Comparison of ENCODE assay signal across 9 cellular contexts in the genomic region with DNA sequence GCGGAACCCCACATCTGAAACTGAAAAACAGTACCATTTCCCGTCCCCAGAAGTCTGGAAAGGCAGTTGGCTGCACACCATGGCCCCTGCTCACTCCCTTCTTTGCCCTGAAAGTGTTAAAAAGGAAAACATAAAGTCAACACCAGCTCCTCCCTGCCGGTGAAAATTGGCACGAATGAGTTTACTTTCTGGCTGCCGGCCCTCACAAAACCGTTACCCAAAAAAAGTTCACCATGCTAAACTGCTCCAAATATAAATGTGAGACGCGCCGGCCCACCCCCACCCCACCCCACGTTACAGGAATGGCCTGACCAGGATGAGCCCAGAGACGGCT. TPM values are rescaled to one million over a fixed set of nuclear protein-coding genes. Genes with fewer than 3 reads are reported as not detected.
DNase-seq lines count a peak whose midpoint lies in the region; ATAC-seq, FAIRE-seq and TF ChIP-seq lines count a peak whose summit lies in the region.
"Had no signal": no experiment of that assay in that cellular context is flagged by ENCODE, and none has a peak within 500 bp of the region (broad histone marks: within the 10 kb centered on the region; RNA-seq: fewer than 3 reads in every experiment).

No MANE protein-coding gene starts in this region.

- H3K4me2 ChIP-seq in H1 (ENCODE audit: insufficient read depth in 1 of 2, low read depth in 2 of 2, low read length in 2 of 2) = peak overlapping the region; percentile 49 to 84

- H4K91ac ChIP-seq in H1 (replicated peaks; ENCODE audit: insufficient read length, low read length) = no peak overlapping the region

- no peak overlapping the region for H2BK12ac ChIP-seq in H1 (ENCODE audit: low read depth, low read length)

- H3K36me3 Mint-ChIP-seq in activated T-cell treated with anti-CD3 and anti-CD28 coated beads, Interleukin-2, amount 50 U/mL, for 72 hours (ENCODE audit: insufficient read depth in 2 of 2) = peaks cover 0 to 5% of the 10 kb centered on the region in 2 donors

- peaks cover 8% of the 10 kb centered on the region for H3K79me1 ChIP-seq in H1 (ENCODE audit: low read depth, low read length)

- peaks cover 8% of the 10 kb centered on the region; the same call in 1 of the 2 replicates for H3K23me2 ChIP-seq in H1 (ENCODE audit: low read depth, low read length)

- no peak overlapping the region for H2BK5ac ChIP-seq in H1 (ENCODE audit: low read depth, low read length)

- CTCF ChIA-PET in H1 (lab: Charles Lee; ENCODE audit: partially characterized antibody) = interaction anchor here (1.4 kb wide), 1 partner anchor 76 kb away, joined by 4 read pairs; no protein-coding TSS in a partner anchor

- no peak overlapping the region for H3K4ac ChIP-seq in H1 (replicated peaks; ENCODE audit: insufficient read length, low read depth, low read length)

- H2BK120ac ChIP-seq in H1 (replicated peaks; ENCODE audit: low read depth, low read length) = no peak overlapping the region

- H3K9me3 ChIP-seq in H1 (ENCODE audit: insufficient read depth in 2 of 2, low read depth in 1 of 2, low read length in 1 of 2) (no peaks in the 10 kb centered on the region), mucosa of rectum (ENCODE audit: control insufficient read depth in 2 of 2, low read length in 2 of 2) (no peaks in the 10 kb centered on the region), upper lobe of right lung (no peaks in the 10 kb centered on the region)

- H4K8ac ChIP-seq in H1 (ENCODE audit: extremely low read depth, insufficient read depth, low read length) = no peak overlapping the region

- H3K14ac ChIP-seq in H1 (ENCODE audit: insufficient read length) = no peak overlapping the region

- H2BK20ac ChIP-seq in H1 (ENCODE audit: low read length) = no peak overlapping the region

- H3K9me3 Mint-ChIP-seq in activated T-cell treated with anti-CD3 and anti-CD28 coated beads, Interleukin-2, amount 50 U/mL, for 72 hours = no peaks in the 10 kb centered on the region

- no peak for DNase-seq in activated T-cell treated with anti-CD3 and anti-CD28 coated beads, Interleukin-2, amount 50 U/mL, for 72 hours
- DNase-seq in activated T-cell treated with anti-CD3 and anti-CD28 coated beads for 4 hours (no peak), H1 (ENCODE audit: low read depth in 1 of 2, low spot score in 2 of 2) (no peak), upper lobe of right lung (no peak), activated gamma-delta T cell treated with Interleukin-2 at 50 U/mL for 16 hours (no peak)
- DNase-seq: cerebellar nuclear complex had no signal

- H3K79me2 ChIP-seq in H1 (ENCODE audit: control insufficient read depth in 1 of 2, insufficient read depth in 2 of 2, low read length in 2 of 2) = peaks cover 0 to 28% of the 10 kb centered on the region in 2 experiments; a peak in 2 of 4 replicates

- H3K9ac ChIP-seq in H1 (replicated peaks in 1 of 4; ENCODE audit: extremely low read depth in 1 of 4, low read depth in 3 of 4, low read length in 3 of 4) = peak overlapping the region in 1 of 4 experiments; percentile 59; a peak in 2 of 7 replicates
- H3K9ac ChIP-seq in mucosa of rectum (ENCODE audit: low read depth in 1 of 2, low read length in 2 of 2) = peak overlapping the region in 1 of 2 donors; percentile 62

- no peak for TF ChIP-seq RAD21 in H1 (IDR thresholded peaks at IDR 0.05 in 1 of 2, conservative IDR thresholded peaks at IDR 0.05 in 1 of 2; ENCODE audit: low read depth in 2 of 2, low read length in 2 of 2)

- no peak overlapping the region for H3K18ac ChIP-seq in H1 (ENCODE audit: extremely low read depth, low read length)

- no peak overlapping the region for H3K56ac ChIP-seq in H1 (replicated peaks; ENCODE audit: insufficient read length, low read depth, low read length)

- H4K5ac ChIP-seq in H1 (ENCODE audit: insufficient read length, low read depth, low read length) = no peak overlapping the region

- H2AFZ ChIP-seq in H1 (ENCODE audit: low read length) = no peak overlapping the region

- no peak for FAIRE-seq in H1 (lab: Jason Lieb, UNC)

- H3K4me3 ChIP-seq in H1 (ENCODE audit: extremely low read depth in 1 of 4, insufficient read depth in 2 of 4, low read depth in 3 of 4, low read length in 4 of 4) (peak overlapping the region; percentile 59 to 97 (median 76)), mucosa of rectum (ENCODE audit: low read length in 2 of 2) (peak overlapping the region; percentile 61 to 68), upper lobe of right lung (peak overlapping the region; percentile 65)

- no peak overlapping the region for H2AK5ac ChIP-seq in H1 (ENCODE audit: low read depth, low read length)

- no peak overlapping the region for H3K27ac Mint-ChIP-seq in activated T-cell treated with anti-CD3 and anti-CD28 coated beads, Interleukin-2, amount 50 U/mL, for 72 hours

- TF ChIP-seq CTCF in H1 (IDR thresholded peaks at IDR 0.05; ENCODE audit: control extremely low read depth in 1 of 3, insufficient read depth in 1 of 3, low read depth in 1 of 3, low read length in 3 of 3) (no peak), upper lobe of right lung (IDR thresholded peaks at IDR 0.05) (no peak)

- no peak overlapping the region for H3K23ac ChIP-seq in H1 (ENCODE audit: insufficient read length)

- H3K27ac ChIP-seq in H1 (ENCODE audit: low read depth, low read length) (no peak overlapping the region), mucosa of rectum (ENCODE audit: low read depth in 2 of 2, low read length in 2 of 2) (peak overlapping the region in 1 of 2 donors; percentile 48), upper lobe of right lung (no peak overlapping the region)

- no peaks in the 10 kb centered on the region for H3K36me3 ChIP-seq in H1 (ENCODE audit: control insufficient read depth in 2 of 4, insufficient read depth in 4 of 4, low read length in 3 of 4)
- no peaks in the 10 kb centered on the region for H3K36me3 ChIP-seq in mucosa of rectum (ENCODE audit: control insufficient read depth in 2 of 2, insufficient read depth in 2 of 2, low read length in 2 of 2)
- no peaks in the 10 kb centered on the region for H3K36me3 ChIP-seq in upper lobe of right lung

- H3K27me3 ChIP-seq in H1 (replicated peaks in 1 of 4; ENCODE audit: control insufficient read depth in 3 of 4, extremely low read depth in 1 of 4, insufficient read depth in 3 of 4, low read length in 3 of 4) (peaks cover 0 to 12% (median 7%) of the 10 kb centered on the region in 4 experiments; a peak in 3 of 7 replicates), mucosa of rectum (ENCODE audit: control insufficient read depth in 2 of 2, insufficient read depth in 2 of 2, low read length in 2 of 2) (no peaks in the 10 kb centered on the region), upper lobe of right lung (no peaks in the 10 kb centered on the region)

- intact Hi-C loops in upper lobe of right lung (cut with DNase I) = no loop called here

- POLR2A ChIA-PET in H1 (lab: Charles Lee; ENCODE audit: partially characterized antibody) = interaction anchor here (0.6 to 0.9 kb wide), 2 partner anchors 36 to 96 kb away, joined by 3 read pairs; no protein-coding TSS in a partner anchor

- no peak overlapping the region for H2BK15ac ChIP-seq in H1 (ENCODE audit: low read length)

- peaks cover 8 to 12% of the 10 kb centered on the region in 2 experiments for H4K20me1 ChIP-seq in H1 (replicated peaks in 1 of 2; ENCODE audit: control insufficient read depth in 1 of 2, insufficient read depth in 2 of 2, low read length in 2 of 2)

- peaks cover 7% of the 10 kb centered on the region for H3K4me1 Mint-ChIP-seq in activated T-cell treated with anti-CD3 and anti-CD28 coated beads, Interleukin-2, amount 50 U/mL, for 72 hours (ENCODE audit: low read depth)

- peak overlapping the region; percentile 32 to 56 for H3K4me3 Mint-ChIP-seq in activated T-cell treated with anti-CD3 and anti-CD28 coated beads, Interleukin-2, amount 50 U/mL, for 72 hours

- no peak for TF ChIP-seq EP300 in H1 (IDR thresholded peaks at IDR 0.05; ENCODE audit: borderline replicate concordance in 1 of 2, low read depth in 2 of 2, low read length in 2 of 2)

- TF ChIP-seq POLR2A in H1 (IDR thresholded peaks at IDR 0.05; ENCODE audit: control extremely low read depth in 1 of 2, low read depth in 2 of 2, low read length in 2 of 2) = no peak

- 55% methylated on average over 9 of the region's 11 CpGs; no CpG with 5 or more reads in 1 of the 2 experiments for WGBS in H1 (ENCODE audit: extremely low coverage in 1 of 2, insufficient coverage in 1 of 2, insufficient read length in 1 of 2, insufficient replicate concordance in 2 of 2, low coverage in 1 of 2, low lambda C conversion rate in 2 of 2, missing lambda C conversion rate in 1 of 2), 2 experiments

- H3K4me1 ChIP-seq in H1 (replicated peaks in 1 of 4; ENCODE audit: control insufficient read depth in 3 of 4, insufficient read depth in 4 of 4, low read length in 3 of 4) = peaks cover 0 to 7% (median 3%) of the 10 kb centered on the region in 4 experiments; a peak in 3 of 7 replicates
- H3K4me1 ChIP-seq in mucosa of rectum (ENCODE audit: control insufficient read depth in 2 of 2, insufficient read depth in 2 of 2, low read length in 2 of 2) = peaks cover 4 to 7% of the 10 kb centered on the region in 2 donors
- H3K4me1 ChIP-seq in upper lobe of right lung = peaks cover 4% of the 10 kb centered on the region

- no peak for ATAC-seq in activated T-cell treated with anti-CD3 and anti-CD28 coated beads, Interleukin-2, amount 50 U/mL, for 72 hours (replicated peaks in 1 of 2)
- no peak for ATAC-seq in upper lobe of right lung
- ATAC-seq in HG03045 (IDR thresholded peaks at IDR 0.05; ENCODE audit: unreplicated experiment) = no peak
- no peak for ATAC-seq in HG03159 (IDR thresholded peaks at IDR 0.05; ENCODE audit: unreplicated experiment)

- H3K27me3 Mint-ChIP-seq in activated T-cell treated with anti-CD3 and anti-CD28 coated beads, Interleukin-2, amount 50 U/mL, for 72 hours (ENCODE audit: low read depth) = peaks cover 45% of the 10 kb centered on the region

TF ChIP-seq in H1, 55 proteins besides CTCF, POLR2A, EP300 and RAD21 (continues in another document):
- TF ChIP-seq SUZ12 (IDR thresholded peaks at IDR 0.05; ENCODE audit: low read length) (no peak), BCL11A (IDR thresholded peaks at IDR 0.05; ENCODE audit: low read depth in 2 of 2, low read length in 2 of 2) (no peak), KDM1A (IDR thresholded peaks at IDR 0.05; ENCODE audit: borderline replicate concordance, low read length) (no peak), SIN3A (conservative IDR thresholded peaks at IDR 0.05 in 1 of 2, IDR thresholded peaks at IDR 0.05 in 1 of 2; ENCODE audit: low read depth in 1 of 2, low read length in 2 of 2) (no peak)

RNA-seq across cellular contexts. Expression of gene DIP2C, which starts 1.2 kb away (rescaled TPM):
- 1 to 10 TPM in 1 of 2 donors, under 1 TPM in 1; 0.70 to 1.6 TPM for total RNA-seq in activated T-cell treated with anti-CD3 and anti-CD28 coated beads, Interleukin-2, amount 50 U/mL, for 72 hours
- 8.8 and 9.3 TPM in 2 replicates for total RNA-seq in H1 (2021; fragmentation: NEBNext Ultra II Directional; extraction: Animal tissue kit (Norgen Biotek cat#: 25700))
- 3.8 and 6.1 TPM in 2 replicates for polyA plus RNA-seq in H1 (2011; rRNA removed)
- polyA plus RNA-seq in H1 (2011; cell fraction: cytosol; rRNA removed) = 3.8 TPM
- polyA plus RNA-seq in H1 (2011; cell fraction: nucleus; rRNA removed) = 13.3 TPM
- 5.4 to 6.5 TPM (median 6.2 TPM) in 4 replicates for polyA plus RNA-seq in H1 (2012, experiment 1 of 2)
- polyA plus RNA-seq in H1 (2012, experiment 2 of 2) = 1.4 TPM
- polyA plus RNA-seq in H1 (2013, experiment 1 of 2) = 3.3 TPM
- 3.0 TPM for polyA plus RNA-seq in H1 (2013, experiment 2 of 2)
- polyA minus RNA-seq in H1 (2011; rRNA and poly(A)+ RNA removed) = 8.7 and 9.7 TPM in 2 replicates
- 6.4 TPM for polyA minus RNA-seq in H1 (2011; cell fraction: cytosol; rRNA and poly(A)+ RNA removed)
- polyA minus RNA-seq in H1 (2011; cell fraction: nucleus; rRNA and poly(A)+ RNA removed) = 11.3 TPM
- total RNA-seq in upper lobe of right lung = 17.3 TPM
